In the genomic region with DNA sequence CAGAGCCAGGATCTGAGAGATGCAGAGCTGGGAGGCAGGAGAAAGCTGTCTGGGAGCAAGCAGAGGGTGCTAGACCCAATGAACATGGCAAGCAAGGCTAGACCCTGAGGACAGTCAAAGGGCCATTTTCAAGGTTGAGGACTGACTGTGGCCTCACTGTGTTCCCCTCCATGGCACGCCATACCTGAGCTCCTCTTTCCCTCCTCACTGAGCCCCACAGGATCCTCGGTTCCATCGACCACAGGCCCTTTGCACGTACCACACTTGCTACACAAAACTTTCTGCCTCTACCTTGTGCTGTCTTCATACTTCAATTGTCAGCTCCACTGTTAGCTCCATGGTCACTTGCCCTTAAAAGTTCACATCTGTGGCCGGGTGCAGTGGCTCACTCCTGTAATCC, we compare ENCODE assay signal across 2 cellular contexts.
TF ChIP-seq lines count a peak whose summit lies in the region.

No MANE protein-coding gene starts in this region.

TF ChIP-seq in IMR-90, 13 proteins besides CTCF, POLR2A, EP300 and RAD21:
- no peak for TF ChIP-seq MAZ (IDR thresholded peaks at IDR 0.05; ENCODE audit: borderline replicate concordance, low read depth, low read length)
- no peak for TF ChIP-seq FOS (IDR thresholded peaks at IDR 0.05; ENCODE audit: low read depth, low read length)
- no peak for TF ChIP-seq BHLHE40 (IDR thresholded peaks at IDR 0.05; ENCODE audit: low read depth, low read length)
- no peak for TF ChIP-seq MXI1 (IDR thresholded peaks at IDR 0.05; ENCODE audit: borderline replicate concordance, low read depth, low read length)
- TF ChIP-seq, protein P1, sequence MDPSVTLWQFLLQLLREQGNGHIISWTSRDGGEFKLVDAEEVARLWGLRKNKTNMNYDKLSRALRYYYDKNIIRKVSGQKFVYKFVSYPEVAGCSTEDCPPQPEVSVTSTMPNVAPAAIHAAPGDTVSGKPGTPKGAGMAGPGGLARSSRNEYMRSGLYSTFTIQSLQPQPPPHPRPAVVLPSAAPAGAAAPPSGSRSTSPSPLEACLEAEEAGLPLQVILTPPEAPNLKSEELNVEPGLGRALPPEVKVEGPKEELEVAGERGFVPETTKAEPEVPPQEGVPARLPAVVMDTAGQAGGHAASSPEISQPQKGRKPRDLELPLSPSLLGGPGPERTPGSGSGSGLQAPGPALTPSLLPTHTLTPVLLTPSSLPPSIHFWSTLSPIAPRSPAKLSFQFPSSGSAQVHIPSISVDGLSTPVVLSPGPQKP (IDR thresholded peaks at IDR 0.05; ENCODE audit: borderline replicate concordance, low read depth, low read length): no peak
- TF ChIP-seq, protein P2, sequence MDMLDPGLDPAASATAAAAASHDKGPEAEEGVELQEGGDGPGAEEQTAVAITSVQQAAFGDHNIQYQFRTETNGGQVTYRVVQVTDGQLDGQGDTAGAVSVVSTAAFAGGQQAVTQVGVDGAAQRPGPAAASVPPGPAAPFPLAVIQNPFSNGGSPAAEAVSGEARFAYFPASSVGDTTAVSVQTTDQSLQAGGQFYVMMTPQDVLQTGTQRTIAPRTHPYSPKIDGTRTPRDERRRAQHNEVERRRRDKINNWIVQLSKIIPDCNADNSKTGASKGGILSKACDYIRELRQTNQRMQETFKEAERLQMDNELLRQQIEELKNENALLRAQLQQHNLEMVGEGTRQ (IDR thresholded peaks at IDR 0.05; ENCODE audit: low read depth, low read length): no peak
- TF ChIP-seq SMC3 (IDR thresholded peaks at IDR 0.05; ENCODE audit: low read depth, low read length): no peak
- TF ChIP-seq NFE2L2 (IDR thresholded peaks at IDR 0.05; ENCODE audit: low read depth, low read length): no peak
- no peak for TF ChIP-seq CEBPB (IDR thresholded peaks at IDR 0.05; ENCODE audit: low read depth, low read length)
- no peak for TF ChIP-seq MAFK (IDR thresholded peaks at IDR 0.05; ENCODE audit: low read depth, low read length)
- TF ChIP-seq RFX5 (IDR thresholded peaks at IDR 0.05; ENCODE audit: low read depth, low read length): no peak
- no peak for TF ChIP-seq CHD1 (IDR thresholded peaks at IDR 0.05; ENCODE audit: low read depth, low read length)
- TF ChIP-seq RCOR1 (IDR thresholded peaks at IDR 0.05; ENCODE audit: insufficient replicate concordance, low read length): no peak

TF ChIP-seq in H1, 55 proteins besides CTCF, POLR2A, EP300 and RAD21:
- no peak for TF ChIP-seq KDM4A (IDR thresholded peaks at IDR 0.05; ENCODE audit: low read depth, low read length, severe bottlenecking)
- TF ChIP-seq POLR2AphosphoS5 (IDR thresholded peaks at IDR 0.05; ENCODE audit: low read depth, low read length): no peak
- no peak for TF ChIP-seq SP4 (IDR thresholded peaks at IDR 0.05; ENCODE audit: low read length)
- TF ChIP-seq, protein P3, sequence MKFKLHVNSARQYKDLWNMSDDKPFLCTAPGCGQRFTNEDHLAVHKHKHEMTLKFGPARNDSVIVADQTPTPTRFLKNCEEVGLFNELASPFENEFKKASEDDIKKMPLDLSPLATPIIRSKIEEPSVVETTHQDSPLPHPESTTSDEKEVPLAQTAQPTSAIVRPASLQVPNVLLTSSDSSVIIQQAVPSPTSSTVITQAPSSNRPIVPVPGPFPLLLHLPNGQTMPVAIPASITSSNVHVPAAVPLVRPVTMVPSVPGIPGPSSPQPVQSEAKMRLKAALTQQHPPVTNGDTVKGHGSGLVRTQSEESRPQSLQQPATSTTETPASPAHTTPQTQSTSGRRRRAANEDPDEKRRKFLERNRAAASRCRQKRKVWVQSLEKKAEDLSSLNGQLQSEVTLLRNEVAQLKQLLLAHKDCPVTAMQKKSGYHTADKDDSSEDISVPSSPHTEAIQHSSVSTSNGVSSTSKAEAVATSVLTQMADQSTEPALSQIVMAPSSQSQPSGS (IDR thresholded peaks at IDR 0.05; ENCODE audit: low read length): no peak
- TF ChIP-seq SIRT6 (IDR thresholded peaks at IDR 0.05; ENCODE audit: low read length): no peak
- no peak for TF ChIP-seq RFX5 (IDR thresholded peaks at IDR 0.05; ENCODE audit: borderline replicate concordance, low read depth, low read length)
- no peak for TF ChIP-seq TAF1 (IDR thresholded peaks at IDR 0.05; ENCODE audit: low read depth, low read length)
- TF ChIP-seq CTBP2 (IDR thresholded peaks at IDR 0.05; ENCODE audit: borderline replicate concordance, insufficient read depth, insufficient read length, low read length): no peak
